In genomic region chr9:113989781-113990569, GRCh38 we compare ENCODE assay signal across 16 cellular contexts.
"Had no signal": no experiment of that assay in that cellular context is flagged by ENCODE, and none has a peak within 500 bp of the region (broad histone marks: within the 10 kb centered on the region; RNA-seq: fewer than 3 reads in every experiment).

No MANE protein-coding gene starts in this region.

- H3K27me3 Mint-ChIP-seq: activated B cell treated with CpG ODN at 0.5 μM for 24 hours; activated CD4-positive, alpha-beta T cell treated with anti-CD3 and anti-CD28 coated beads, Interleukin-2, amount 10 ng/mL, durations not matched to agents 7 days and 5 days; type B pancreatic cell had no signal

- H3K27ac ChIP-seq: skin epidermis had no signal

- H3K9me3 Mint-ChIP-seq: activated B cell treated with CpG ODN at 0.5 μM for 24 hours; activated CD4-positive, alpha-beta T cell treated with anti-CD3 and anti-CD28 coated beads, Interleukin-2, amount 10 ng/mL, durations not matched to agents 7 days and 5 days; activated T-helper 1 cell treated with anti-CD3 and anti-CD28 coated beads, Interleukin-12 subunit alpha, Interleukin-12 subunit beta, Interleukin-2, Interleukin-4 antibody, amounts not matched to agents 30 ng/mL and 10 ng/mL and 1 ng/mL, durations not matched to agents 14 hours and 24 hours and 36 hours; T-helper 2 cell treated with Interferon-gamma antibody and Interleukin-4, amounts not matched to agents 5 μg/mL and 100 μg/mL, for 36 hours; type B pancreatic cell had no signal

- H3K4me3 Mint-ChIP-seq: activated B cell treated with CpG ODN at 0.5 μM for 24 hours; activated CD4-positive, alpha-beta T cell treated with anti-CD3 and anti-CD28 coated beads, Interleukin-2, amount 10 ng/mL, durations not matched to agents 7 days and 5 days; activated T-helper 1 cell treated with anti-CD3 and anti-CD28 coated beads, Interleukin-12 subunit alpha, Interleukin-12 subunit beta, Interleukin-2, Interleukin-4 antibody, amounts not matched to agents 30 ng/mL and 10 ng/mL and 1 ng/mL, durations not matched to agents 14 hours and 24 hours and 36 hours; T-helper 2 cell treated with Interferon-gamma antibody and Interleukin-4, amounts not matched to agents 5 μg/mL and 100 μg/mL, for 36 hours; type B pancreatic cell had no signal

- FAIRE-seq: endometrium had no signal

- H3K27ac Mint-ChIP-seq: activated B cell treated with CpG ODN at 0.5 μM for 24 hours; activated CD4-positive, alpha-beta T cell treated with anti-CD3 and anti-CD28 coated beads, Interleukin-2, amount 10 ng/mL, durations not matched to agents 7 days and 5 days; activated T-helper 1 cell treated with anti-CD3 and anti-CD28 coated beads, Interleukin-12 subunit alpha, Interleukin-12 subunit beta, Interleukin-2, Interleukin-4 antibody, amounts not matched to agents 30 ng/mL and 10 ng/mL and 1 ng/mL, durations not matched to agents 14 hours and 24 hours and 36 hours; T-helper 2 cell treated with Interferon-gamma antibody and Interleukin-4, amounts not matched to agents 5 μg/mL and 100 μg/mL, for 36 hours; type B pancreatic cell had no signal

- H3K4me3 ChIP-seq: skin epidermis had no signal

- DNase-seq: activated B cell treated with CpG ODN at 0.5 μM for 24 hours; activated CD4-positive, alpha-beta T cell treated with anti-CD3 and anti-CD28 coated beads, Interleukin-2, amount 10 ng/mL, durations not matched to agents 7 days and 5 days; activated CD8-positive, alpha-beta memory T cell treated with anti-CD3 and anti-CD28 coated beads for 24 hours; activated naive CD4-positive, alpha-beta T cell treated with Interleukin-2 at 50 U/mL for 16 hours; islet precursor cell; mesenchymal stem cell; retina; stimulated activated CD4-positive, alpha-beta T cell treated with anti-CD3 and anti-CD28 coated beads, Interleukin-15, amount 100 ng/mL, for 24 hours; stimulated activated CD4-positive, alpha-beta T cell treated with anti-CD3 and anti-CD28 coated beads, Interleukin-4, amount 100 ng/mL, for 24 hours; stimulated activated naive CD4-positive, alpha-beta T cell treated with Interleukin-2 at 50 U/mL for 16 hours had no signal

- ATAC-seq: esophagus mucosa had no signal
